Comparison of ENCODE assay signal across 9 cellular contexts in the genomic region with DNA sequence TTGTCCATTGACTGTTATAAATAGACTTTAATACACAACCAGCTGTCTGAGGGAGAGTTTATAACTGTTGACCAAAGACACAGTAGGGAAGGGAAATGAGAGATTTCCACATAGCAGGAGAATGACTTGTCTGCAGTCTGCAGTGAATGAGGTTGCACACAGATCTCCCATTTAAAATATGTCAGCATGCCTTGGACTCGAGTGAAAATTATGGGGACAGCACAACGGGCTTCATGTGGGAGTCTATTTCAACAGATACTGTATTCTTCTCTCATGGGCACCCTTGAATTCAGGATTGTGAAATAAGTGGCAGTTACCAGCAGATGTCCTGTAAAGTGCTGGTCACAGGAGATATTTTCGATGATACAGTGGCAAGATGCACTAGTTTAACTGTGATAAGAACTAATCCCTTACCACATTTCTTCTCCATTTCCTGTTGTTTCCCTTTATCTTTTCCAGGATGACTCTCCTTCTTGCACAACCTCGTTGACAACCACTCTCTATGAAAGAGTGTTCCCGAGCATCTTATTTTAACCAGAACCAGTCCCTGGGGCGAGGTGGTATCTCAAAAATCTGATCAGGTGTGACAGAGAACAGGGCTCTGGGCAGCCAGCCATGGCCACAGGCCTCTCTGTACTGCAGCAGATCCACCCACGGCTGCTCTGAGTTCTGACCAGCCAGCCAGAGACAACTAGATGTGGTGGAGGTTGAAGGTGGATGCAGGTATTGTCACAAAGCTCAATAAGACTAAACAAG. TPM values are rescaled to one million over a fixed set of nuclear protein-coding genes. Genes with fewer than 3 reads are reported as not detected.
DNase-seq lines count a peak whose midpoint lies in the region; ATAC-seq and TF ChIP-seq lines count a peak whose summit lies in the region.
"Had no signal": no experiment of that assay in that cellular context is flagged by ENCODE, and none has a peak within 500 bp of the region (broad histone marks: within the 10 kb centered on the region; RNA-seq: fewer than 3 reads in every experiment).

No MANE protein-coding gene starts in this region.

- no peak for TF ChIP-seq CTCF in upper lobe of left lung (IDR thresholded peaks at IDR 0.05)

- intact Hi-C loops in Right ventricle myocardium inferior (cut with DNase I) (no loop called here), cardiac septum (cut with DNase I) (loop anchor here (5.0 kb wide), 1 partner anchor 43 kb away; no protein-coding TSS in a partner anchor)

- peaks cover 0 to 12% (median 11%) of the 10 kb centered on the region in 4 donors for H3K4me1 ChIP-seq in upper lobe of left lung

- TF ChIP-seq POLR2A in upper lobe of left lung (IDR thresholded peaks at IDR 0.05), result no peak

- 29% methylated on average over 7 of the region's 7 CpGs for WGBS in upper lobe of left lung, 2 donors

- no peak for TF ChIP-seq EP300 in upper lobe of left lung (IDR thresholded peaks at IDR 0.05)

- DNase-seq in Right ventricle myocardium inferior (ENCODE audit: missing footprints) (no peak), cardiac septum (ENCODE audit: low spot score) (no peak), SKM-1 treated with dmso at 0.1 percent for 144 hours (lab: John Stamatoyannopoulos, UW; ENCODE audit: unreplicated experiment) (peak; percentile 70), hepatic stellate cell (ENCODE audit: low spot score) (peak; percentile 28), upper lobe of left lung (no peak), occipital lobe (lab: John Stamatoyannopoulos, UW) (no peak), NCI-H2081 (lab: John Stamatoyannopoulos, UW) (no peak)
- DNase-seq in activated T-cell treated with anti-CD3 and anti-CD28 coated beads, Interleukin-2, amount 50 U/mL, for 1 hour, result no peak
- DNase-seq: NCI-H1105 had no signal

- ATAC-seq in Right ventricle myocardium inferior, result peak; percentile 63
- peak; percentile 53 to 70 for ATAC-seq in upper lobe of left lung (ENCODE audit: low FRiP score in 2 of 2)

- no peak overlapping the region for H3K4me3 ChIP-seq in upper lobe of left lung

- no peak overlapping the region for H3K27ac ChIP-seq in upper lobe of left lung

- no peaks in the 10 kb centered on the region for H3K27me3 ChIP-seq in upper lobe of left lung

- H3K36me3 ChIP-seq in upper lobe of left lung, result no peaks in the 10 kb centered on the region

- H3K9me3 ChIP-seq in upper lobe of left lung, result no peaks in the 10 kb centered on the region

RNA-seq across cellular contexts. Expression of gene MAP3K1, which starts 51.5 kb away (rescaled TPM):
- 6.3 TPM for total RNA-seq in Right ventricle myocardium inferior
- total RNA-seq in cardiac septum, result 6.8 TPM
- 10 to 100 TPM; 10.9 to 29.2 (median 23.3) TPM for total RNA-seq in upper lobe of left lung
- 22.1 TPM for total RNA-seq in occipital lobe

Comparison
In these comparisons a context has a peak if more than half of its experiments do, and no peak if none do; other contexts are left out.
1. DNase-seq: peak in SKM-1 treated with dmso at 0.1 percent for 144 hours (single experiment) and hepatic stellate cell (single experiment); none in Right ventricle myocardium inferior (single experiment), cardiac septum (single experiment), upper lobe of left lung (0 of 2), occipital lobe (single experiment), activated T-cell treated with anti-CD3 and anti-CD28 coated beads, Interleukin-2, amount 50 U/mL, for 1 hour (single experiment) and NCI-H2081 (0 of 2).